17 cellular contexts compared by ENCODE assay signal in genomic region chr7:102892631-102893278, GRCh38. TPM values are rescaled to one million over a fixed set of nuclear protein-coding genes. Genes with fewer than 3 reads are reported as not detected.
DNase-seq lines count a peak whose midpoint lies in the region; ATAC-seq, FAIRE-seq and TF ChIP-seq lines count a peak whose summit lies in the region.
"Had no signal": no experiment of that assay in that cellular context is flagged by ENCODE, and none has a peak within 500 bp of the region (broad histone marks: within the 10 kb centered on the region; RNA-seq: fewer than 3 reads in every experiment).

No MANE protein-coding gene starts in this region.

- no peaks in the 10 kb centered on the region for H3K27me3 Mint-ChIP-seq in astrocyte (ENCODE audit: low read depth, unreplicated experiment)
- H3K27me3 Mint-ChIP-seq in activated naive CD4-positive, alpha-beta T cell treated with anti-CD3 and anti-CD28 coated beads, Interleukin-2, amount 10 ng/mL, durations not matched to agents 7 days and 5 days: peaks cover 4% of the 10 kb centered on the region

- H2AFZ ChIP-seq in astrocyte (ENCODE audit: low read depth, low read length): no peak overlapping the region

- H4K20me1 ChIP-seq in astrocyte (ENCODE audit: insufficient read depth, low read length): no peaks in the 10 kb centered on the region

- H3K9me3 Mint-ChIP-seq in astrocyte (ENCODE audit: unreplicated experiment): peaks cover 6% of the 10 kb centered on the region
- no peaks in the 10 kb centered on the region for H3K9me3 Mint-ChIP-seq in activated naive CD4-positive, alpha-beta T cell treated with anti-CD3 and anti-CD28 coated beads, Interleukin-2, amount 10 ng/mL, durations not matched to agents 7 days and 5 days

- H3K4me1 ChIP-seq in astrocyte (ENCODE audit: insufficient read depth, low read length): peaks cover 32% of the 10 kb centered on the region

- no peaks in the 10 kb centered on the region for H3K36me3 Mint-ChIP-seq in astrocyte (ENCODE audit: low read depth, unreplicated experiment)
- H3K36me3 Mint-ChIP-seq in activated naive CD4-positive, alpha-beta T cell treated with anti-CD3 and anti-CD28 coated beads, Interleukin-2, amount 10 ng/mL, durations not matched to agents 7 days and 5 days: no peaks in the 10 kb centered on the region

- no peak for FAIRE-seq in astrocyte (lab: Jason Lieb, UNC)

- H3K4me3 Mint-ChIP-seq in astrocyte (ENCODE audit: unreplicated experiment): no peak overlapping the region
- H3K4me3 Mint-ChIP-seq in activated naive CD4-positive, alpha-beta T cell treated with anti-CD3 and anti-CD28 coated beads, Interleukin-2, amount 10 ng/mL, durations not matched to agents 7 days and 5 days: no peak overlapping the region

- ATAC-seq in GM18517 (IDR thresholded peaks at IDR 0.05; ENCODE audit: unreplicated experiment) (no peak), GM21825 (IDR thresholded peaks at IDR 0.05; ENCODE audit: unreplicated experiment) (no peak)
- ATAC-seq: psoas muscle; stimulated activated naive CD8-positive, alpha-beta T cell treated with anti-CD3 and anti-CD28 coated beads, Interleukin-15, Interleukin-2, amounts not matched to agents 100 U/mL and 50 U/mL, for 24 hours had no signal

- H3K27ac Mint-ChIP-seq in astrocyte (ENCODE audit: unreplicated experiment): no peak overlapping the region
- no peak overlapping the region for H3K27ac Mint-ChIP-seq in activated naive CD4-positive, alpha-beta T cell treated with anti-CD3 and anti-CD28 coated beads, Interleukin-2, amount 10 ng/mL, durations not matched to agents 7 days and 5 days

- peak; percentile 63 for DNase-seq in ELR (ENCODE audit: low read depth)
- DNase-seq in MV-4-11 (lab: John Stamatoyannopoulos, UW): peak; percentile 92
- DNase-seq in astrocyte (ENCODE audit: low read depth): no peak
- peak; percentile 54 to 64 for DNase-seq in lung microvascular endothelial cell (ENCODE audit: low read depth in 2 of 2)
- no peak for DNase-seq in activated naive CD4-positive, alpha-beta T cell treated with anti-CD3 and anti-CD28 coated beads, Interleukin-2, amount 10 ng/mL, durations not matched to agents 7 days and 5 days
- no peak for DNase-seq in activated CD4-positive, alpha-beta T cell treated with anti-CD3 and anti-CD28 coated beads, Interleukin-2, amount 50 U/mL, for 1 hour
- DNase-seq: activated CD4-positive, alpha-beta T cell treated with anti-CD3 and anti-CD28 coated beads for 4 hours; erythroblast; NCI-H187; NCI-H526 treated with DMSO at 0.1 percent for 48 hours; psoas muscle; stimulated activated CD4-positive, alpha-beta T cell treated with anti-CD3 and anti-CD28 coated beads, Interleukin-4, amount 100 ng/mL, for 1 hour; stimulated activated naive CD8-positive, alpha-beta T cell treated with anti-CD3 and anti-CD28 coated beads, Interleukin-15, Interleukin-2, amounts not matched to agents 100 U/mL and 50 U/mL, for 24 hours had no signal

- no peaks in the 10 kb centered on the region for H3K27me3 ChIP-seq in astrocyte (ENCODE audit: insufficient read depth, low read length)
- H3K27me3 ChIP-seq: cardiac muscle cell had no signal

- H3K4me3 ChIP-seq in astrocyte (ENCODE audit: insufficient read depth, low read depth, low read length): no peak overlapping the region
- H3K4me3 ChIP-seq: cardiac muscle cell, psoas muscle had no signal

- H3K4me1 Mint-ChIP-seq in astrocyte (ENCODE audit: low read depth, unreplicated experiment): peaks cover 24% of the 10 kb centered on the region
- H3K4me1 Mint-ChIP-seq in activated naive CD4-positive, alpha-beta T cell treated with anti-CD3 and anti-CD28 coated beads, Interleukin-2, amount 10 ng/mL, durations not matched to agents 7 days and 5 days: no peaks in the 10 kb centered on the region

- H3K9me3 ChIP-seq in astrocyte (ENCODE audit: insufficient read depth, low read depth, low read length): no peaks in the 10 kb centered on the region
- H3K9me3 ChIP-seq: psoas muscle had no signal

- H3K36me3 ChIP-seq in astrocyte (ENCODE audit: insufficient read depth, low read length): no peaks in the 10 kb centered on the region
- H3K36me3 ChIP-seq: cardiac muscle cell had no signal

- TF ChIP-seq CTCF in astrocyte (IDR thresholded peaks at IDR 0.05; ENCODE audit: insufficient read depth, low read depth, low read length): no peak

- peak overlapping the region; percentile 84 for H3K27ac ChIP-seq in astrocyte (ENCODE audit: low read depth, low read length)
- H3K27ac ChIP-seq: C4-2B, cardiac muscle cell, psoas muscle had no signal

- H3K79me2 ChIP-seq in astrocyte (ENCODE audit: insufficient read depth, low read length): no peaks in the 10 kb centered on the region

- CTCF ChIA-PET in activated naive CD4-positive, alpha-beta T cell treated with anti-CD3 and anti-CD28 coated beads, Interleukin-2, amount 10 ng/mL, durations not matched to agents 7 days and 5 days (lab: Charles Lee): no interaction called here

- no peak overlapping the region for H3K9ac ChIP-seq in astrocyte (ENCODE audit: low read length)

- H3K4me2 ChIP-seq in astrocyte (ENCODE audit: low read length): no peak overlapping the region

RNA-seq across cellular contexts. Expression of gene LRRC17, which starts 20.0 kb away (rescaled TPM):
- total RNA-seq in astrocyte: 61.2 and 63.4 TPM in 2 replicates
- total RNA-seq in lung microvascular endothelial cell: 0.20 and 2.0 TPM in 2 replicates

Comparison
In these comparisons a context has a peak if more than half of its experiments do, and no peak if none do; other contexts are left out.
1. DNase-seq: peak in ELR (single experiment), MV-4-11 (single experiment) and lung microvascular endothelial cell (2 of 2); none in astrocyte (single experiment), activated naive CD4-positive, alpha-beta T cell treated with anti-CD3 and anti-CD28 coated beads, Interleukin-2, amount 10 ng/mL, durations not matched to agents 7 days and 5 days (single experiment) and activated CD4-positive, alpha-beta T cell treated with anti-CD3 and anti-CD28 coated beads, Interleukin-2, amount 50 U/mL, for 1 hour (single experiment).
2. RNA of gene LRRC17, which starts 20.0 kb away (total RNA-seq): 61.2 to 63.4 TPM in astrocyte; 0.20 to 2.0 TPM in lung microvascular endothelial cell; every median in the first group is over 10 times any median in the second.